In the genomic region with DNA sequence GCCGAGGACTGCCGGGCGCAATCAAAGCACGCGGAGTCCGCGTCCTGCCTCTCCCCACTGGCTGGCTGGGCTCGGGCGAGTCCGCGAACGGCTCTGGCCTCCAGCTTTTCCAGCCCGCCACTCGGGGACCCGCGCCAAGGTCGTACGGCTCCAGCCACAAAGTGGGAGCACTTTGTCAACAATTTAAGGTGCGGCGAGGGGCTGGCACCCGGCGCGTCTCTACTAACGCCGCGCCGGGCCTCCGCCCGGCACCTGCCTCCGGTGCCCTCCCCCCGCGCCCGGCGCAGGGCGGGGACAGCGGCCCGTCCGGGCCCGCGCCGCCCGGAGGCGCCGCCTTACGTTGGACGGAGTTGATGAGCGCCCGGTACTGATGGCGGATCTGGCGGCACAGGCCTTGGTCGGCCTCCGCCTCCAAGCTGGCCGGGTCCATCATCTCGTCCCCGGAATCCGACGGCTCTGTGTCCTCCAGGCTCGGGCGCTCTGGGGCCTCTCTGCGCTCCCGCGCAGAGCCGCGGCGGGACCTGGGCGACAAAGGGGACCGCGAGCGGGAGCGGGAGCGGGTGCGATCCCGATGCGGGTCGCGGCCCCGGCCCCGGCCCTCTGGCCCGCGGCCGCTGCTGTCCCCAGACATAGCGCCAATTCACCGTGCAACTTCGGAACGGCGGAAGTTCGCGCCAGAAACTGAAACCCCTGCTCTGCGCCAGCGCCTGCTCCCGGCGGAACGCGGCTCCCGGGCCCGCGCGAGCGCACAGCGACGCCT, we compare ENCODE assay signal across 1 cellular context.
TF ChIP-seq lines count a peak whose summit lies in the region.

TSS of gene NSMCE4A (minus strand) at position 683 of the 760 bp plus-strand sequence. CDS start at position 631, 52 bp downstream.

TF ChIP-seq in HepG2, 621 proteins besides CTCF, POLR2A, EP300 and RAD21 (continued from another document and continues in another):
- TF ChIP-seq, protein P1, sequence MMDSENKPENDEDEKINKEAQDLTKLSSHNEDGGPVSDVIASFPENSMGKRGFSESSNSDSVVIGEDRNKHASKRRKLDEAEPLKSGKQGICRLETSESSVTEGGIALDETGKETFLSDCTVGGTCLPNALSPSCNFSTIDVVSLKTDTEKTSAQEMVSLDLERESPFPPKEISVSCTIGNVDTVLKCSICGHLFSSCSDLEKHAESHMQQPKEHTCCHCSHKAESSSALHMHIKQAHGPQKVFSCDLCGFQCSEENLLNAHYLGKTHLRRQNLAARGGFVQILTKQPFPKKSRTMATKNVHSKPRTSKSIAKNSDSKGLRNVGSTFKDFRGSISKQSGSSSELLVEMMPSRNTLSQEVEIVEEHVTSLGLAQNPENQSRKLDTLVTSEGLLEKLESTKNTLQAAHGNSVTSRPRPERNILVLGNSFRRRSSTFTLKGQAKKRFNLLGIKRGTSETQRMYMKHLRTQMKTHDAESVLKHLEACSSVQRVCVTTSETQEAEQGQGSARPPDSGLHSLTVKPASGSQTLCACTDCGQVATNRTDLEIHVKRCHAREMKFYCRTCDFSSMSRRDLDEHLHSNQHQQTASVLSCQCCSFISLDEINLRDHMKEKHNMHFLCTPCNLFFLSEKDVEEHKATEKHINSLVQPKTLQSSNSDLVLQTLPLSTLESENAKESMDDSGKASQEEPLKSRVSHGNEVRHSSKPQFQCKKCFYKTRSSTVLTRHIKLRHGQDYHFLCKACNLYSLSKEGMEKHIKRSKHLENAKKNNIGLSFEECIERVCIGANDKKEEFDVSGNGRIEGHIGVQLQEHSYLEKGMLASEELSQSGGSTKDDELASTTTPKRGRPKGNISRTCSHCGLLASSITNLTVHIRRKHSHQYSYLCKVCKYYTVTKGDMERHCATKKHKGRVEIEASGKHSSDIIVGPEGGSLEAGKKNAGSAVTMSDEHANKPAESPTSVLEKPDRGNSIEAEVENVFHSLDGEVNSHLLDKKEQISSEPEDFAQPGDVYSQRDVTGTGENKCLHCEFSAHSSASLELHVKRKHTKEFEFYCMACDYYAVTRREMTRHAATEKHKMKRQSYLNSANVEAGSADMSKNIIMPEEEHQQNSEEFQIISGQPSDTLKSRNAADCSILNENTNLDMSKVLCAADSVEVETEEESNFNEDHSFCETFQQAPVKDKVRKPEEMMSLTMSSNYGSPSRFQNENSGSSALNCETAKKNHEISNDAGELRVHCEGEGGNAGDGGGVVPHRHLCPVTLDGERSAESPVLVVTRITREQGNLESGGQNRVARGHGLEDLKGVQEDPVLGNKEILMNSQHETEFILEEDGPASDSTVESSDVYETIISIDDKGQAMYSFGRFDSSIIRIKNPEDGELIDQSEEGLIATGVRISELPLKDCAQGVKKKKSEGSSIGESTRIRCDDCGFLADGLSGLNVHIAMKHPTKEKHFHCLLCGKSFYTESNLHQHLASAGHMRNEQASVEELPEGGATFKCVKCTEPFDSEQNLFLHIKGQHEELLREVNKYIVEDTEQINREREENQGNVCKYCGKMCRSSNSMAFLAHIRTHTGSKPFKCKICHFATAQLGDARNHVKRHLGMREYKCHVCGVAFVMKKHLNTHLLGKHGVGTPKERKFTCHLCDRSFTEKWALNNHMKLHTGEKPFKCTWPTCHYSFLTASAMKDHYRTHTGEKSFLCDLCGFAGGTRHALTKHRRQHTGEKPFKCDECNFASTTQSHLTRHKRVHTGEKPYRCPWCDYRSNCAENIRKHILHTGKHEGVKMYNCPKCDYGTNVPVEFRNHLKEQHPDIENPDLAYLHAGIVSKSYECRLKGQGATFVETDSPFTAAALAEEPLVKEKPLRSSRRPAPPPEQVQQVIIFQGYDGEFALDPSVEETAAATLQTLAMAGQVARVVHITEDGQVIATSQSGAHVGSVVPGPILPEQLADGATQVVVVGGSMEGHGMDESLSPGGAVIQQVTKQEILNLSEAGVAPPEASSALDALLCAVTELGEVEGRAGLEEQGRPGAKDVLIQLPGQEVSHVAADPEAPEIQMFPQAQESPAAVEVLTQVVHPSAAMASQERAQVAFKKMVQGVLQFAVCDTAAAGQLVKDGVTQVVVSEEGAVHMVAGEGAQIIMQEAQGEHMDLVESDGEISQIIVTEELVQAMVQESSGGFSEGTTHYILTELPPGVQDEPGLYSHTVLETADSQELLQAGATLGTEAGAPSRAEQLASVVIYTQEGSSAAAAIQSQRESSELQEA (CRISPR knock-in tag; IDR thresholded peaks at IDR 0.05; ENCODE audit: not compliant biosample characterization): peak; percentile 57
- TF ChIP-seq MTERF4 (CRISPR knock-in tag; IDR thresholded peaks at IDR 0.05): no peak
- TF ChIP-seq POLR2G (IDR thresholded peaks at IDR 0.05; ENCODE audit: low read depth, low read length): peak; percentile 87
- no peak for TF ChIP-seq ZMYM3 (CRISPR knock-in tag; IDR thresholded peaks at IDR 0.05)
- TF ChIP-seq ATF7 (IDR thresholded peaks at IDR 0.05): no peak
- TF ChIP-seq ATF7 (CRISPR knock-in tag; IDR thresholded peaks at IDR 0.05): 0 out of 2 replicates have a peak, but pooled peaks have one; percentile 17
- TF ChIP-seq, protein P2, sequence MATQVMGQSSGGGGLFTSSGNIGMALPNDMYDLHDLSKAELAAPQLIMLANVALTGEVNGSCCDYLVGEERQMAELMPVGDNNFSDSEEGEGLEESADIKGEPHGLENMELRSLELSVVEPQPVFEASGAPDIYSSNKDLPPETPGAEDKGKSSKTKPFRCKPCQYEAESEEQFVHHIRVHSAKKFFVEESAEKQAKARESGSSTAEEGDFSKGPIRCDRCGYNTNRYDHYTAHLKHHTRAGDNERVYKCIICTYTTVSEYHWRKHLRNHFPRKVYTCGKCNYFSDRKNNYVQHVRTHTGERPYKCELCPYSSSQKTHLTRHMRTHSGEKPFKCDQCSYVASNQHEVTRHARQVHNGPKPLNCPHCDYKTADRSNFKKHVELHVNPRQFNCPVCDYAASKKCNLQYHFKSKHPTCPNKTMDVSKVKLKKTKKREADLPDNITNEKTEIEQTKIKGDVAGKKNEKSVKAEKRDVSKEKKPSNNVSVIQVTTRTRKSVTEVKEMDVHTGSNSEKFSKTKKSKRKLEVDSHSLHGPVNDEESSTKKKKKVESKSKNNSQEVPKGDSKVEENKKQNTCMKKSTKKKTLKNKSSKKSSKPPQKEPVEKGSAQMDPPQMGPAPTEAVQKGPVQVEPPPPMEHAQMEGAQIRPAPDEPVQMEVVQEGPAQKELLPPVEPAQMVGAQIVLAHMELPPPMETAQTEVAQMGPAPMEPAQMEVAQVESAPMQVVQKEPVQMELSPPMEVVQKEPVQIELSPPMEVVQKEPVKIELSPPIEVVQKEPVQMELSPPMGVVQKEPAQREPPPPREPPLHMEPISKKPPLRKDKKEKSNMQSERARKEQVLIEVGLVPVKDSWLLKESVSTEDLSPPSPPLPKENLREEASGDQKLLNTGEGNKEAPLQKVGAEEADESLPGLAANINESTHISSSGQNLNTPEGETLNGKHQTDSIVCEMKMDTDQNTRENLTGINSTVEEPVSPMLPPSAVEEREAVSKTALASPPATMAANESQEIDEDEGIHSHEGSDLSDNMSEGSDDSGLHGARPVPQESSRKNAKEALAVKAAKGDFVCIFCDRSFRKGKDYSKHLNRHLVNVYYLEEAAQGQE (IDR thresholded peaks at IDR 0.05; ENCODE audit: borderline replicate concordance in 1 of 2, low read depth in 1 of 2, low read length in 2 of 2): no peak
- TF ChIP-seq ATF7-NPFF (CRISPR knock-in tag; IDR thresholded peaks at IDR 0.05; ENCODE audit: low read depth): 0 out of 2 replicates have a peak, but pooled peaks have one; percentile 58
- peak; percentile 63; the same call in 1 of the 2 replicates for TF ChIP-seq ZBTB2 (CRISPR knock-in tag; IDR thresholded peaks at IDR 0.05; ENCODE audit: low read depth)
- TF ChIP-seq DMTF1 (CRISPR knock-in tag; IDR thresholded peaks at IDR 0.05): no peak
- TF ChIP-seq NCOR1 (IDR thresholded peaks at IDR 0.05; ENCODE audit: borderline replicate concordance, low read length): peak; percentile 17; the same call in 1 of the 2 replicates
- no peak for TF ChIP-seq STAT6 (CRISPR knock-in tag; IDR thresholded peaks at IDR 0.05; ENCODE audit: borderline replicate concordance)
- TF ChIP-seq ERF (CRISPR knock-in tag; IDR thresholded peaks at IDR 0.05): peak; percentile 51; the same call in 1 of the 2 replicates
- TF ChIP-seq NFIB (CRISPR knock-in tag; IDR thresholded peaks at IDR 0.05; ENCODE audit: borderline replicate concordance): no peak
- TF ChIP-seq FLYWCH1 (CRISPR knock-in tag; IDR thresholded peaks at IDR 0.05): no peak
- TF ChIP-seq ZNF12 (CRISPR knock-in tag; IDR thresholded peaks at IDR 0.05): no peak
- TF ChIP-seq DNMT3B (CRISPR knock-in tag; conservative IDR thresholded peaks at IDR 0.05): no peak
- TF ChIP-seq GATAD2A (CRISPR knock-in tag; IDR thresholded peaks at IDR 0.05): peak; percentile 3; the same call in 1 of the 2 replicates
- TF ChIP-seq ZNF703 (CRISPR knock-in tag; IDR thresholded peaks at IDR 0.05; ENCODE audit: borderline replicate concordance): no peak
- no peak for TF ChIP-seq ZNF879 (CRISPR knock-in tag; IDR thresholded peaks at IDR 0.05)
- no peak for TF ChIP-seq BHLHE40 (IDR thresholded peaks at IDR 0.05; ENCODE audit: low read length)
- no peak for TF ChIP-seq CEBPG (CRISPR knock-in tag; IDR thresholded peaks at IDR 0.05)
- TF ChIP-seq ZNF784 (CRISPR knock-in tag; IDR thresholded peaks at IDR 0.05; ENCODE audit: borderline replicate concordance): no peak
- no peak for TF ChIP-seq PLRG1 (conservative IDR thresholded peaks at IDR 0.05)
- TF ChIP-seq ZSCAN21 (CRISPR knock-in tag; IDR thresholded peaks at IDR 0.05; ENCODE audit: borderline replicate concordance): no peak
- TF ChIP-seq ZBTB1 (CRISPR knock-in tag; IDR thresholded peaks at IDR 0.05; ENCODE audit: borderline replicate concordance): no peak
- TF ChIP-seq ZNF737 (CRISPR knock-in tag; IDR thresholded peaks at IDR 0.05; ENCODE audit: borderline replicate concordance): no peak
- no peak for TF ChIP-seq ZNF652 (CRISPR knock-in tag; IDR thresholded peaks at IDR 0.05; ENCODE audit: borderline replicate concordance, low read depth)
- TF ChIP-seq BRD4 (CRISPR knock-in tag; IDR thresholded peaks at IDR 0.05): peak; percentile 24; the same call in 1 of the 2 replicates
- 0 out of 2 replicates have a peak, but pooled peaks have one; percentile 28 for TF ChIP-seq ZNF275 (CRISPR knock-in tag; IDR thresholded peaks at IDR 0.05; ENCODE audit: borderline replicate concordance)
- TF ChIP-seq ZNF431 (CRISPR knock-in tag; IDR thresholded peaks at IDR 0.05; ENCODE audit: borderline replicate concordance, low read depth): no peak
